ENCODE assay signal across 8 cellular contexts in genomic region chrX:119755981-119756533, GRCh38. TPM values are rescaled to one million over a fixed set of nuclear protein-coding genes. Genes with fewer than 3 reads are reported as not detected.
DNase-seq lines count a peak whose midpoint lies in the region; ATAC-seq lines count a peak whose summit lies in the region.

No MANE protein-coding gene starts in this region.

- ATAC-seq in GM19025 (IDR thresholded peaks at IDR 0.05; ENCODE audit: low read depth, unreplicated experiment) (peak; percentile 51), HG03064 (IDR thresholded peaks at IDR 0.05; ENCODE audit: low read depth, unreplicated experiment) (peak; percentile 60)
- ATAC-seq in effector memory CD8-positive, alpha-beta T cell (replicated peaks), result peak; percentile 65
- peak; percentile 86 for ATAC-seq in stimulated activated naive CD8-positive, alpha-beta T cell treated with anti-CD3 and anti-CD28 coated beads, Interleukin-15, amount 100 ng/mL, for 72 hours

- peaks cover 23% of the 10 kb centered on the region for H3K36me3 Mint-ChIP-seq in effector memory CD8-positive, alpha-beta T cell (ENCODE audit: insufficient read depth)

- no peaks in the 10 kb centered on the region for H3K9me3 Mint-ChIP-seq in effector memory CD8-positive, alpha-beta T cell
- no peaks in the 10 kb centered on the region for H3K9me3 Mint-ChIP-seq in stimulated activated naive CD8-positive, alpha-beta T cell treated with anti-CD3 and anti-CD28 coated beads, Interleukin-15, amount 100 ng/mL, for 72 hours

- peak overlapping the region; percentile 72 to 87 for H3K4me3 Mint-ChIP-seq in effector memory CD8-positive, alpha-beta T cell
- H3K4me3 Mint-ChIP-seq in stimulated activated naive CD8-positive, alpha-beta T cell treated with anti-CD3 and anti-CD28 coated beads, Interleukin-15, amount 100 ng/mL, for 72 hours, result peak overlapping the region; percentile 78 to 88

- H3K27ac Mint-ChIP-seq in effector memory CD8-positive, alpha-beta T cell, result peak overlapping the region; percentile 88 to 94
- peak overlapping the region; percentile 95 to 98 for H3K27ac Mint-ChIP-seq in stimulated activated naive CD8-positive, alpha-beta T cell treated with anti-CD3 and anti-CD28 coated beads, Interleukin-15, amount 100 ng/mL, for 72 hours

- H3K27me3 Mint-ChIP-seq in effector memory CD8-positive, alpha-beta T cell, result no peaks in the 10 kb centered on the region
- no peaks in the 10 kb centered on the region for H3K27me3 Mint-ChIP-seq in stimulated activated naive CD8-positive, alpha-beta T cell treated with anti-CD3 and anti-CD28 coated beads, Interleukin-15, amount 100 ng/mL, for 72 hours

- DNase-seq in T-helper 1 cell (peak in 4 of 5 donors; percentile 22 to 89 (median 29)), cerebellum (ENCODE audit: low spot score) (no peak), NCI-H1092 treated with DMSO at 0.1 percent for 48 hours (lab: John Stamatoyannopoulos, UW) (no peak), DMS79 treated with DMSO at 0.1 percent for 48 hours (lab: John Stamatoyannopoulos, UW) (no peak)
- DNase-seq in effector memory CD8-positive, alpha-beta T cell, result peak in 2 of 3 experiments; percentile 31 to 39
- peak; percentile 54 to 73 for DNase-seq in stimulated activated naive CD8-positive, alpha-beta T cell treated with anti-CD3 and anti-CD28 coated beads, Interleukin-15, amount 100 ng/mL, for 72 hours

- peaks cover 23 to 31% of the 10 kb centered on the region in 2 donors for H3K4me1 Mint-ChIP-seq in effector memory CD8-positive, alpha-beta T cell (ENCODE audit: low read depth in 2 of 2)
- H3K4me1 Mint-ChIP-seq in stimulated activated naive CD8-positive, alpha-beta T cell treated with anti-CD3 and anti-CD28 coated beads, Interleukin-15, amount 100 ng/mL, for 72 hours, result peaks cover 59% of the 10 kb centered on the region

RNA-seq across cellular contexts. Expression of gene SOWAHD, which starts 2.3 kb away (rescaled TPM):
- total RNA-seq in cerebellum, result 0.91 TPM

RNA-seq across cellular contexts. Expression of gene RPL39, which starts 35.4 kb away (rescaled TPM):
- 1,245 TPM for total RNA-seq in cerebellum

Comparison
In these comparisons a context has a peak if more than half of its experiments do, and no peak if none do; other contexts are left out.
1. DNase-seq: peak in T-helper 1 cell (4 of 5), effector memory CD8-positive, alpha-beta T cell (2 of 3) and stimulated activated naive CD8-positive, alpha-beta T cell treated with anti-CD3 and anti-CD28 coated beads, Interleukin-15, amount 100 ng/mL, for 72 hours (2 of 2); none in cerebellum (single experiment), NCI-H1092 treated with DMSO at 0.1 percent for 48 hours (single experiment) and DMS79 treated with DMSO at 0.1 percent for 48 hours (single experiment).
2. Peak in every context shown above with its lines, with median percentiles within 50 percentile points of each other: ATAC-seq.